Comparison of ENCODE assay signal across 16 cellular contexts in the genomic region with DNA sequence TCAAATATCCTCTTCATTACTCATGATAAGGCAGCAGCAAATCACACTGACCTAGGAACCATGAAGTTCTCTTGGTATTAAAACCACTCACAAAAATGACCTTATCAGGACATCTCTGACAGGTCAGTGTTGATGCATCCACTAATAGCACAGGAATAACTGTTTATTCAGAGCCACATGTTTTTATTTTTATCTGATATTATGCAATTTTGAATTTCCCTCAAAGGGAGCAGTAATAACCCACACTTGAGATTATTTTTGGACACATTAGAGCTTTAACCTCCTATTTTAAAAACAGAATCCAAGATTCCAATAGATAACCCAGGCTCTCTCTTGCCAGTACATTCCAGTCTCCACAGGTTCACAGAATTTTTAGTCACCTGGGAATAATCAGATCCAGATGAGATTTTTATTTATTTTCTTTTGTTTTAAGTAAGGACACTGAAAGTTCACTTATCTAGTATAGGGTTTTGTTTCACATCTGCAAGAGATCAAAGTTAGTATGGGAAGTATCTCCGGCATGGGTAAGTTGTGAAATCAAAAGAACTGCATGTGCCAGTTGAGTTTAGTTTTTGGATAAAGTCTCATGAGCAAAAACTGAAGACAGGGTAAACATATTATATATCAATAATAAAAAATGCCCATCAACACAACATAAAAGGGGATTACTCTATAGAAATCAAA. TPM values are rescaled to one million over a fixed set of nuclear protein-coding genes. Genes with fewer than 3 reads are reported as not detected.
DNase-seq lines count a peak whose midpoint lies in the region; ATAC-seq and TF ChIP-seq lines count a peak whose summit lies in the region.
"Had no signal": no experiment of that assay in that cellular context is flagged by ENCODE, and none has a peak within 500 bp of the region (broad histone marks: within the 10 kb centered on the region; RNA-seq: fewer than 3 reads in every experiment).

No MANE protein-coding gene starts in this region.

- no peak overlapping the region for H3K9ac ChIP-seq in IMR-90 (ENCODE audit: low read depth, low read length)
- H3K9ac ChIP-seq: BLaER1 had no signal

- no peak for TF ChIP-seq POLR2A in IMR-90 (IDR thresholded peaks at IDR 0.05; ENCODE audit: low read depth, low read length)

- in situ Hi-C loops in IMR-90 (cut with MboI; ENCODE audit: low sequenced_read_pairs) (no loop called here), G401 (cut with HindIII; ENCODE audit: low sequenced_read_pairs) (no loop called here)

- no CpG with 5 or more reads among the region's 1 CpG for WGBS in IMR-90 (ENCODE audit: extremely low coverage in 2 of 2, insufficient read length in 1 of 2), 2 experiments

- CTCF ChIA-PET in AG04449 (lab: Yijun Ruan, JAX): interaction anchor here (2.9 kb wide), 1 partner anchor 12 kb away, joined by 12 read pairs; no protein-coding TSS in a partner anchor
- CTCF ChIA-PET in IMR-90 (lab: Yijun Ruan, JAX): interaction anchor here (1.1 kb wide), 1 partner anchor 12 kb away, joined by 3 read pairs; no protein-coding TSS in a partner anchor

- dilution Hi-C loops in IMR-90 (cut with HindIII; ENCODE audit: low sequenced_read_pairs, unreplicated experiment): no loop called here

- H2AK5ac ChIP-seq in IMR-90 (ENCODE audit: low read depth, low read length): no peak overlapping the region

- H3K36me3 ChIP-seq in IMR-90 (ENCODE audit: control insufficient read depth, insufficient read depth, low read length): no peaks in the 10 kb centered on the region
- H3K36me3 ChIP-seq: BLaER1 had no signal

- 0 out of 4 replicates have a peak overlapping the region, but pooled peaks of 1 of the 2 experiments have one; percentile 8 for H4K8ac ChIP-seq in IMR-90 (ENCODE audit: low read depth in 2 of 2, low read length in 2 of 2)

- H3K27me3 ChIP-seq in IMR-90 (ENCODE audit: control insufficient read depth, insufficient read depth, low read length) (no peaks in the 10 kb centered on the region), layer of hippocampus (ENCODE audit: control insufficient read depth, insufficient read depth, low read length) (no peaks in the 10 kb centered on the region)
- H3K27me3 ChIP-seq: BLaER1 had no signal

- peak; percentile 45 for ATAC-seq in IMR-90 (ENCODE audit: low read depth)
- no peak for ATAC-seq in GM21786 (IDR thresholded peaks at IDR 0.05; ENCODE audit: unreplicated experiment)
- ATAC-seq: HepG2 had no signal

- H3K4me3 ChIP-seq in AG04449 (ENCODE audit: low read depth, low read length) (no peak overlapping the region), IMR-90 (ENCODE audit: insufficient read depth, low read depth, low read length) (no peak overlapping the region), choroid plexus epithelial cell (ENCODE audit: low read depth, low read length) (no peak overlapping the region)
- H3K4me3 ChIP-seq: BLaER1 had no signal

- no peaks in the 10 kb centered on the region for H3K79me1 ChIP-seq in IMR-90 (ENCODE audit: low read depth in 1 of 2, low read length in 2 of 2)

- H3K4me1 ChIP-seq in IMR-90 (ENCODE audit: control insufficient read depth, insufficient read depth, low read length): peaks cover 6% of the 10 kb centered on the region; the same call in 1 of the 2 replicates
- H3K4me1 ChIP-seq: BLaER1 had no signal

- no peak overlapping the region for H2AK9ac ChIP-seq in IMR-90 (replicated peaks; ENCODE audit: low read depth, low read length, poor library complexity)

- no peak for TF ChIP-seq RAD21 in IMR-90 (IDR thresholded peaks at IDR 0.05; ENCODE audit: low read length)

- no peak overlapping the region for H2AFZ ChIP-seq in IMR-90 (replicated peaks; ENCODE audit: low read length, poor library complexity)

- H3K27ac ChIP-seq in IMR-90 (ENCODE audit: insufficient read depth, low read length) (no peak overlapping the region; the same call in 1 of the 2 replicates), layer of hippocampus (ENCODE audit: low read depth, low read length) (peak overlapping the region; percentile 6)
- H3K27ac ChIP-seq: BLaER1 had no signal

- TF ChIP-seq CTCF in AG04449 (IDR thresholded peaks at IDR 0.05; ENCODE audit: insufficient read depth, low read length, missing control alignments): no peak
- no peak for TF ChIP-seq CTCF in IMR-90 (conservative IDR thresholded peaks at IDR 0.05; ENCODE audit: low read depth, low read length)
- TF ChIP-seq CTCF in choroid plexus epithelial cell (conservative IDR thresholded peaks at IDR 0.05; ENCODE audit: low read depth, low read length): no peak

- H3K4me2 ChIP-seq in IMR-90 (ENCODE audit: low read depth, low read length): peak overlapping the region; percentile 46; the same call in 1 of the 2 replicates
- H3K4me2 ChIP-seq: BLaER1 had no signal

- no TSS peak for BruUV-seq in IMR-90 (replicated peaks; lab: Mats Ljungman, UMichigan)

- POLR2A ChIA-PET in AG04449 (lab: Yijun Ruan, JAX) (interaction anchor here (0.6 kb wide), 1 partner anchor 15 kb away, joined by 3 read pairs; no protein-coding TSS in a partner anchor), IMR-90 (lab: Charles Lee; ENCODE audit: unreplicated experiment) (no interaction called here)

- no peak overlapping the region; the same call in 2 of the 3 replicates for H2BK15ac ChIP-seq in IMR-90 (ENCODE audit: low read depth, low read length)

- H2BK5ac ChIP-seq in IMR-90 (ENCODE audit: low read depth, low read length, poor library complexity, severe bottlenecking): peak overlapping the region; percentile 74

- H3K23ac ChIP-seq in IMR-90 (ENCODE audit: low read depth, low read length): no peak overlapping the region

- H4K20me1 ChIP-seq in IMR-90 (ENCODE audit: insufficient read depth, low read length): no peaks in the 10 kb centered on the region
- H4K20me1 ChIP-seq: BLaER1 had no signal

- 0 out of 2 replicates have a peak overlapping the region, but pooled peaks have one; percentile 49 for H2BK20ac ChIP-seq in IMR-90 (ENCODE audit: low read depth, low read length)

- H3K56ac ChIP-seq in IMR-90 (ENCODE audit: extremely low read depth, insufficient read depth, low read length): no peak overlapping the region

- no peak overlapping the region; the same call in 1 of the 2 replicates for H3K14ac ChIP-seq in IMR-90 (replicated peaks; ENCODE audit: low read depth, low read length)

- 0 out of 2 replicates have a peak, but pooled peaks cover 2% of the 10 kb centered on the region for H3K9me1 ChIP-seq in IMR-90 (ENCODE audit: insufficient read depth, low read length)

- peak overlapping the region; percentile 35; the same call in 1 of the 2 replicates for H4K5ac ChIP-seq in IMR-90 (ENCODE audit: low read depth, low read length)

- H4K91ac ChIP-seq in IMR-90 (ENCODE audit: insufficient read depth, low read depth, low read length): peak overlapping the region; percentile 12; the same call in 1 of the 2 replicates

- H2BK120ac ChIP-seq in IMR-90 (ENCODE audit: low read depth, low read length): peak overlapping the region; percentile 58; the same call in 1 of the 2 replicates

- DNase-seq in AG04449 (ENCODE audit: low read depth, low spot score): peak; percentile 47
- peak; percentile 62 for DNase-seq in IMR-90
- DNase-seq in choroid plexus epithelial cell (ENCODE audit: low read depth): peak; percentile 79
- DNase-seq in NCI-H2171 treated with DMSO at 0.1 percent for 48 hours (lab: John Stamatoyannopoulos, UW): no peak
- no peak for DNase-seq in activated effector memory CD4-positive, alpha-beta T cell treated with Interleukin-2 at 50 U/mL for 16 hours
- no peak for DNase-seq in G401 (ENCODE audit: low spot score)
- DNase-seq: activated T-cell treated with anti-CD3 and anti-CD28 coated beads for 4 hours; endodermal cell; NCI-H82; posterior cingulate gyrus; stimulated activated CD4-positive, alpha-beta T cell treated with anti-CD3 and anti-CD28 coated beads, Interleukin-2, amount 100 ng/mL, for 24 hours had no signal

- H3K9me3 ChIP-seq in IMR-90 (ENCODE audit: control insufficient read depth, insufficient read depth, low read length): no peaks in the 10 kb centered on the region
- H3K9me3 ChIP-seq: BLaER1 had no signal

- intact Hi-C loops in IMR-90 (cut with micrococcal nuclease): no loop called here

- peak overlapping the region; percentile 18; the same call in 1 of the 2 replicates for H3K4ac ChIP-seq in IMR-90 (ENCODE audit: low read depth, low read length)

- peak overlapping the region; percentile 53; the same call in 1 of the 2 replicates for H3K18ac ChIP-seq in IMR-90 (ENCODE audit: low read depth, low read length)

TF ChIP-seq in IMR-90, 13 proteins besides CTCF, POLR2A, EP300 and RAD21:
- TF ChIP-seq CEBPB (IDR thresholded peaks at IDR 0.05; ENCODE audit: low read depth, low read length) (peak; percentile 34; the same call in 1 of the 2 replicates), BHLHE40 (IDR thresholded peaks at IDR 0.05; ENCODE audit: low read depth, low read length) (peak; percentile 31; the same call in 1 of the 2 replicates)
- TF ChIP-seq, protein P1, sequence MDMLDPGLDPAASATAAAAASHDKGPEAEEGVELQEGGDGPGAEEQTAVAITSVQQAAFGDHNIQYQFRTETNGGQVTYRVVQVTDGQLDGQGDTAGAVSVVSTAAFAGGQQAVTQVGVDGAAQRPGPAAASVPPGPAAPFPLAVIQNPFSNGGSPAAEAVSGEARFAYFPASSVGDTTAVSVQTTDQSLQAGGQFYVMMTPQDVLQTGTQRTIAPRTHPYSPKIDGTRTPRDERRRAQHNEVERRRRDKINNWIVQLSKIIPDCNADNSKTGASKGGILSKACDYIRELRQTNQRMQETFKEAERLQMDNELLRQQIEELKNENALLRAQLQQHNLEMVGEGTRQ (IDR thresholded peaks at IDR 0.05; ENCODE audit: low read depth, low read length): no peak

RNA-seq across cellular contexts. Expression of a gene that starts 36.3 kb away (rescaled TPM):
- total RNA-seq in IMR-90 (2012; rRNA removed): under 0.01 and 0.18 TPM in 2 replicates
- 0.14 and 0.17 TPM in 2 replicates for polyA plus RNA-seq in IMR-90 (2012; rRNA removed)
- 0.04 TPM in 1 of 2 replicates, not detected in the other for polyA plus RNA-seq in IMR-90 (2012; cell fraction: cytosol; rRNA removed)
- 0.02 and 0.10 TPM in 2 replicates for polyA plus RNA-seq in IMR-90 (2012; cell fraction: nucleus; rRNA removed; ENCODE audit: low replicate concordance)
- total RNA-seq in G401 (2014; rRNA removed; shearing (Covaris generic)): not detected in 2 replicates
- total RNA-seq: endodermal cell, HepG2, mononuclear cell had no signal

Comparison
In these comparisons a context has a peak if more than half of its experiments do, and no peak if none do; other contexts are left out.
1. DNase-seq: peak in AG04449 (single experiment), IMR-90 (single experiment) and choroid plexus epithelial cell (single experiment); none in NCI-H2171 treated with DMSO at 0.1 percent for 48 hours (single experiment), activated effector memory CD4-positive, alpha-beta T cell treated with Interleukin-2 at 50 U/mL for 16 hours (single experiment) and G401 (single experiment).